Comparison of ENCODE assay signal across 19 cellular contexts in genomic region chr11:95926714-95927113, GRCh38. TPM values are rescaled to one million over a fixed set of nuclear protein-coding genes. Genes with fewer than 3 reads are reported as not detected.
A peak's percentile ranks its signal among the peaks of the same experiment; 100 is the strongest.
DNase-seq lines count a peak whose midpoint lies in the region; ATAC-seq and TF ChIP-seq lines count a peak whose summit lies in the region.
"Had no signal": no experiment of that assay in that cellular context is flagged by ENCODE, and none has a peak within 500 bp of the region (broad histone marks: within the 10 kb centered on the region; RNA-seq: fewer than 3 reads in every experiment).

No MANE protein-coding gene starts in this region.

- peaks cover 7% of the 10 kb centered on the region for H3K27me3 Mint-ChIP-seq in activated T-cell treated with anti-CD3 and anti-CD28 coated beads, Interleukin-2, amount 50 U/mL, for 72 hours (ENCODE audit: low read depth)
- peaks cover 5 to 13% (median 7%) of the 10 kb centered on the region in 3 donors for H3K27me3 Mint-ChIP-seq in CD14-positive monocyte (ENCODE audit: low read depth in 3 of 3)
- H3K27me3 Mint-ChIP-seq in activated naive CD8-positive, alpha-beta T cell treated with anti-CD3 and anti-CD28 coated beads for 36 hours = no peaks in the 10 kb centered on the region

- H3K36me3 Mint-ChIP-seq in activated T-cell treated with anti-CD3 and anti-CD28 coated beads, Interleukin-2, amount 50 U/mL, for 72 hours (ENCODE audit: insufficient read depth in 2 of 2) = peaks cover 9 to 16% of the 10 kb centered on the region in 2 donors
- H3K36me3 Mint-ChIP-seq in CD14-positive monocyte = no peaks in the 10 kb centered on the region
- peaks cover 15% of the 10 kb centered on the region for H3K36me3 Mint-ChIP-seq in activated naive CD8-positive, alpha-beta T cell treated with anti-CD3 and anti-CD28 coated beads for 36 hours

- peaks cover 17% of the 10 kb centered on the region for H3K79me2 ChIP-seq in smooth muscle cell (ENCODE audit: low read depth)

- H3K9me3 Mint-ChIP-seq in activated T-cell treated with anti-CD3 and anti-CD28 coated beads, Interleukin-2, amount 50 U/mL, for 72 hours = peaks cover 4 to 7% of the 10 kb centered on the region in 2 donors
- peaks cover 2 to 14% (median 8%) of the 10 kb centered on the region in 7 donors for H3K9me3 Mint-ChIP-seq in CD14-positive monocyte
- H3K9me3 Mint-ChIP-seq in activated naive CD8-positive, alpha-beta T cell treated with anti-CD3 and anti-CD28 coated beads for 36 hours = peaks cover 12% of the 10 kb centered on the region

- no peak overlapping the region for H3K9ac ChIP-seq in smooth muscle cell (ENCODE audit: low read depth)
- H3K9ac ChIP-seq: BLaER1 treated with 17β-estradiol and CSF1 and Interleukin-3, amounts not matched to agents 10 nM and 100 nM had no signal

- H3K27ac Mint-ChIP-seq in activated T-cell treated with anti-CD3 and anti-CD28 coated beads, Interleukin-2, amount 50 U/mL, for 72 hours = peak overlapping the region; percentile 66
- no peak overlapping the region for H3K27ac Mint-ChIP-seq in CD14-positive monocyte
- H3K27ac Mint-ChIP-seq in activated naive CD8-positive, alpha-beta T cell treated with anti-CD3 and anti-CD28 coated beads for 36 hours = no peak overlapping the region
- H3K27ac Mint-ChIP-seq: CD4-positive, alpha-beta memory T cell had no signal

- H2AFZ ChIP-seq in smooth muscle cell (ENCODE audit: low read depth) = no peak overlapping the region

- H3K36me3 ChIP-seq in SJSA1 (peaks cover 4% of the 10 kb centered on the region; the same call in 1 of the 2 replicates), smooth muscle cell (ENCODE audit: low read depth) (no peaks in the 10 kb centered on the region)
- H3K36me3 ChIP-seq: BE2C; BLaER1 treated with 17β-estradiol and CSF1 and Interleukin-3, amounts not matched to agents 10 nM and 100 nM had no signal

- H3K4me3 ChIP-seq in SJSA1 (no peak overlapping the region), smooth muscle cell (no peak overlapping the region)
- H3K4me3 ChIP-seq: BLaER1 treated with 17β-estradiol and CSF1 and Interleukin-3, amounts not matched to agents 10 nM and 100 nM had no signal

- 47% methylated on average over 1 of the region's 1 CpG for WGBS in smooth muscle cell (ENCODE audit: low lambda C conversion rate)

- H3K4me1 ChIP-seq in SJSA1 (replicated peaks) (peaks cover 25% of the 10 kb centered on the region), smooth muscle cell (ENCODE audit: low read depth) (peaks cover 26% of the 10 kb centered on the region)

- no peak for DNase-seq in activated T-cell treated with anti-CD3 and anti-CD28 coated beads, Interleukin-2, amount 50 U/mL, for 72 hours
- no peak for DNase-seq in activated T-cell treated with anti-CD3 and anti-CD28 coated beads, Interleukin-2, amount 50 U/mL, for 48 hours
- peak in 1 of 2 experiments; percentile 71 for DNase-seq in SJSA1 (ENCODE audit: low read depth in 1 of 2, low spot score in 2 of 2)
- DNase-seq in smooth muscle cell (lab: John Stamatoyannopoulos, UW; ENCODE audit: unreplicated experiment) = no peak
- no peak for DNase-seq in CD14-positive monocyte (ENCODE audit: low spot score)
- DNase-seq in activated naive CD8-positive, alpha-beta T cell treated with anti-CD3 and anti-CD28 coated beads for 36 hours = no peak
- DNase-seq: ACHN; AML-193; BE2C; Calu3; CD4-positive, alpha-beta memory T cell; COR-L47; DMS53; DND-41; GOT3; H7; HCEC 1CT had no signal

- H3K9me3 ChIP-seq in SJSA1 (replicated peaks) = no peaks in the 10 kb centered on the region
- no peaks in the 10 kb centered on the region for H3K9me3 ChIP-seq in smooth muscle cell (replicated peaks; ENCODE audit: low read depth)
- H3K9me3 ChIP-seq: BE2C had no signal

- no peaks in the 10 kb centered on the region for H3F3A ChIP-seq in smooth muscle cell (ENCODE audit: low read depth)

- peak overlapping the region; percentile 7 for H3K4me2 ChIP-seq in smooth muscle cell
- H3K4me2 ChIP-seq: BLaER1 treated with 17β-estradiol and CSF1 and Interleukin-3, amounts not matched to agents 10 nM and 100 nM had no signal

- peaks cover 33% of the 10 kb centered on the region for H3K4me1 Mint-ChIP-seq in activated T-cell treated with anti-CD3 and anti-CD28 coated beads, Interleukin-2, amount 50 U/mL, for 72 hours (ENCODE audit: low read depth)
- H3K4me1 Mint-ChIP-seq in CD14-positive monocyte = peaks cover 26% of the 10 kb centered on the region
- peaks cover 17% of the 10 kb centered on the region for H3K4me1 Mint-ChIP-seq in activated naive CD8-positive, alpha-beta T cell treated with anti-CD3 and anti-CD28 coated beads for 36 hours

- H3K27me3 ChIP-seq in SJSA1 (replicated peaks) = no peaks in the 10 kb centered on the region
- H3K27me3 ChIP-seq in smooth muscle cell (ENCODE audit: low read depth) = no peaks in the 10 kb centered on the region
- H3K27me3 ChIP-seq: BE2C; BLaER1 treated with 17β-estradiol and CSF1 and Interleukin-3, amounts not matched to agents 10 nM and 100 nM had no signal

- TF ChIP-seq CTCF in smooth muscle cell (IDR thresholded peaks at IDR 0.05; ENCODE audit: borderline replicate concordance, insufficient read depth, poor library complexity, severe bottlenecking) = no peak
- no peak for TF ChIP-seq CTCF in CD14-positive monocyte (IDR thresholded peaks at IDR 0.05)

- H3K4me3 Mint-ChIP-seq in activated T-cell treated with anti-CD3 and anti-CD28 coated beads, Interleukin-2, amount 50 U/mL, for 72 hours = no peak overlapping the region
- no peak overlapping the region for H3K4me3 Mint-ChIP-seq in CD14-positive monocyte
- H3K4me3 Mint-ChIP-seq in activated naive CD8-positive, alpha-beta T cell treated with anti-CD3 and anti-CD28 coated beads for 36 hours = no peak overlapping the region
- H3K4me3 Mint-ChIP-seq: CD4-positive, alpha-beta memory T cell had no signal

- H4K20me1 ChIP-seq in smooth muscle cell (ENCODE audit: low read depth) = no peaks in the 10 kb centered on the region
- H4K20me1 ChIP-seq: BLaER1 treated with 17β-estradiol and CSF1 and Interleukin-3, amounts not matched to agents 10 nM and 100 nM had no signal

- no peak for ATAC-seq in activated T-cell treated with anti-CD3 and anti-CD28 coated beads, Interleukin-2, amount 50 U/mL, for 72 hours (replicated peaks in 1 of 2)

- H3K27ac ChIP-seq in SJSA1 = peak overlapping the region; percentile 46
- H3K27ac ChIP-seq in smooth muscle cell (ENCODE audit: low read depth) = no peak overlapping the region
- H3K27ac ChIP-seq: 22Rv1; BLaER1 treated with 17β-estradiol and CSF1 and Interleukin-3, amounts not matched to agents 10 nM and 100 nM had no signal

- intact Hi-C loops in CD14-positive monocyte (cut with micrococcal nuclease) = no loop called here

RNA-seq across cellular contexts. Expression of gene MTMR2, which starts 2.8 kb away (rescaled TPM):
- total RNA-seq in activated T-cell treated with anti-CD3 and anti-CD28 coated beads, Interleukin-2, amount 50 U/mL, for 72 hours = 10 to 100 TPM; 36.3 to 40.1 TPM
- total RNA-seq in SJSA1 (2014; rRNA removed; shearing (Covaris generic)) = 22.5 and 44.2 TPM in 2 replicates
- total RNA-seq in smooth muscle cell = 35.9 and 40.0 TPM in 2 replicates
- polyA plus RNA-seq in smooth muscle cell = 27.2 and 36.7 TPM in 2 replicates
- 1 to 10 TPM; 2.6 to 5.1 TPM for polyA plus RNA-seq in CD14-positive monocyte
- 10 to 100 TPM; 48.0 to 51.7 TPM for total RNA-seq in activated naive CD8-positive, alpha-beta T cell treated with anti-CD3 and anti-CD28 coated beads for 36 hours
